In genomic region chr1:240190881-240191385, GRCh38 we compare ENCODE assay signal across 8 cellular contexts.
DNase-seq lines count a peak whose midpoint lies in the region; ATAC-seq and TF ChIP-seq lines count a peak whose summit lies in the region.

No MANE protein-coding gene starts in this region.

- H3K27me3 ChIP-seq in Karpas-422 (ENCODE audit: low read length) = no peaks in the 10 kb centered on the region
- H3K27me3 ChIP-seq in transverse colon = no peaks in the 10 kb centered on the region

- H3K9me3 ChIP-seq in Karpas-422 (ENCODE audit: low read length) (no peaks in the 10 kb centered on the region), transverse colon (no peaks in the 10 kb centered on the region)

- TF ChIP-seq POLR2A in transverse colon (IDR thresholded peaks at IDR 0.05) = no peak

- H4K20me1 ChIP-seq in Karpas-422 (ENCODE audit: insufficient read depth, low read depth, low read length) = no peaks in the 10 kb centered on the region

- WGBS in transverse colon (ENCODE audit: low coverage in 1 of 2), 2 donors = 4 to 9% methylated on average over 5 of the region's 5 CpGs

- H3K27ac ChIP-seq in Karpas-422 (ENCODE audit: low read length) (no peak overlapping the region), transverse colon (peak overlapping the region in 3 of 4 donors; percentile 10 to 41 (median 37))

- DNase-seq in EH (ENCODE audit: low read depth) (peak; percentile 95), Karpas-422 (peak; percentile 61), SHP77 treated with DMSO at 0.1 percent for 48 hours (lab: John Stamatoyannopoulos, UW) (peak; percentile 63), globus pallidus (ENCODE audit: low spot score) (peak; percentile 18), transverse colon (peak; percentile 15), cerebellar nuclear complex (lab: John Stamatoyannopoulos, UW) (no peak)

- H3K4me1 ChIP-seq in Karpas-422 (ENCODE audit: low read length) (no peaks in the 10 kb centered on the region), transverse colon (peaks cover 0 to 12% (median 8%) of the 10 kb centered on the region in 4 donors)

- H3K79me2 ChIP-seq in Karpas-422 (ENCODE audit: low read length) = no peaks in the 10 kb centered on the region

- H3K4me3 ChIP-seq in Karpas-422 (ENCODE audit: low read length) (no peak overlapping the region), transverse colon (no peak overlapping the region)

- intact Hi-C loops in transverse colon (cut with DNase I; ENCODE audit: low total_unique reads) = loop anchor here (10.0 kb wide), 1 partner anchor 424 kb away; the partner anchor contains the start of gene GREM2

- H3K9ac ChIP-seq in Karpas-422 (ENCODE audit: low read length) = no peak overlapping the region

- TF ChIP-seq CTCF in transverse colon (IDR thresholded peaks at IDR 0.05) = peak; percentile 28 to 56 (median 46)

- no peak overlapping the region for H3K4me2 ChIP-seq in Karpas-422 (ENCODE audit: low read depth, low read length, poor library complexity, severe bottlenecking)

- no peak overlapping the region for H2AFZ ChIP-seq in Karpas-422 (ENCODE audit: low read length)

- TF ChIP-seq EP300 in transverse colon (IDR thresholded peaks at IDR 0.05; ENCODE audit: low read depth) = no peak

- ATAC-seq in HG03139 (IDR thresholded peaks at IDR 0.05; ENCODE audit: unreplicated experiment) (no peak), GM19455 (IDR thresholded peaks at IDR 0.05; ENCODE audit: unreplicated experiment) (no peak)

- H3K9me2 ChIP-seq in Karpas-422 (replicated peaks; ENCODE audit: insufficient read depth, low read length) = no peaks in the 10 kb centered on the region

- in situ Hi-C loops in transverse colon (cut with MboI; ENCODE audit: low pct_ligation_motif_present in 1 of 4, low pct_unique_long_range_greater_than_20kb in 1 of 4, low sequenced_read_pairs in 3 of 4) = loop anchor here in 3 of 4 donors (25.0 kb wide), 2 partner anchors 421 to 496 kb away; partner anchors contain the start of gene GREM2 (in 1 of the 3)

- H3K36me3 ChIP-seq in Karpas-422 (ENCODE audit: insufficient read depth, low read length) (no peaks in the 10 kb centered on the region), transverse colon (no peaks in the 10 kb centered on the region)

Comparison
In these comparisons a context has a peak if more than half of its experiments do, and no peak if none do; other contexts are left out.
1. DNase-seq: peak in EH (single experiment), Karpas-422 (single experiment), SHP77 treated with DMSO at 0.1 percent for 48 hours (single experiment), globus pallidus (single experiment) and transverse colon (single experiment); none in cerebellar nuclear complex (0 of 2).